Comparison of ENCODE assay signal across 9 cellular contexts in the genomic region with DNA sequence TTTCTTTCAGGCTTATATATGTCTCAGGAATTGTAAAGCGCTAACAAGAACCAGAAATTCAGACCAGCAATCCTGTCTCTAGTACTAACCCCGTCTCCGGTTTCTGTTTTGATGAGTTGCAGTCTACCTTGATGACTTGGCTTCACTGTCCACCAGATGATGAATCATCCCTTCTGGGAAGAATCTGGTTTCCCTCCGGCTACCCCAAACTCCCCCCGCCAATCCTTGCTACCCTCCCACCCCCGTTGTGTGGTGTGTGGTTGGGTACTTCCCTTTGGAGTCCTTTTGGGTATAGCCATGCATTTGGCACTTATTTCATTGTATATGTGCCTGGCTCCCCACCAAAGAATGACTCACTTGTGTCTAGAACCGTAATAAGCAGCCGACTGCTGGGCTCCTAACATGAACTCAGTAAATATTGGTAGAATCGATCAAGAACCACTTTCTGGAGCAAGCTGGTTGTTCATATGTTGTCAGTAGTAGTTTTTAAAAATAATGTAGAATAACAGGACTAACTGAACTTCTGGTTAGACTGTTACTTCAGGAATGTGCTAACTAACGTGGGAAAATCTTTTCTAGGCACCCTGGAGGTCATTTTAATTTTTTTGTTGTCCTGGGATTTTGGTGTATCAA. TPM values are rescaled to one million over a fixed set of nuclear protein-coding genes. Genes with fewer than 3 reads are reported as not detected.
DNase-seq lines count a peak whose midpoint lies in the region; ATAC-seq, FAIRE-seq and TF ChIP-seq lines count a peak whose summit lies in the region.
"Had no signal": no experiment of that assay in that cellular context is flagged by ENCODE, and none has a peak within 500 bp of the region (broad histone marks: within the 10 kb centered on the region; RNA-seq: fewer than 3 reads in every experiment).

No MANE protein-coding gene starts in this region.

- no peak for TF ChIP-seq CTCF in activated CD8-positive, alpha-beta T cell treated with anti-CD3 and anti-CD28 coated beads for 36 hours (IDR thresholded peaks at IDR 0.05)
- TF ChIP-seq CTCF in fibroblast of lung (conservative IDR thresholded peaks at IDR 0.05 in 1 of 2, IDR thresholded peaks at IDR 0.05 in 1 of 2; ENCODE audit: low read depth in 1 of 2, low read length in 2 of 2) (no peak), progenitor cell of endocrine pancreas (IDR thresholded peaks at IDR 0.05; ENCODE audit: unreplicated experiment) (no peak)

- CTCF ChIA-PET in activated CD8-positive, alpha-beta T cell treated with anti-CD3 and anti-CD28 coated beads for 36 hours (lab: Charles Lee): no interaction called here
- CTCF ChIA-PET in activated CD8-positive, alpha-beta T cell treated with anti-CD3 and anti-CD28 coated beads, Interleukin-2, amount 10 ng/mL, durations not matched to agents 7 days and 5 days (lab: Charles Lee): no interaction called here

- intact Hi-C loops in activated CD8-positive, alpha-beta T cell treated with anti-CD3 and anti-CD28 coated beads for 36 hours (cut with micrococcal nuclease): no loop called here

- H3K79me2 ChIP-seq in fibroblast of lung (ENCODE audit: control insufficient read depth, insufficient read depth, low read length): no peaks in the 10 kb centered on the region

- H3K4me2 ChIP-seq in fibroblast of lung (ENCODE audit: extremely low read depth, insufficient read depth, low read length): peak overlapping the region; percentile 33

- H3K9ac ChIP-seq in fibroblast of lung (ENCODE audit: insufficient read depth, low read length): no peak overlapping the region

- H3K27ac ChIP-seq in fibroblast of lung (ENCODE audit: insufficient read depth, low read length): peak overlapping the region; percentile 93
- H3K27ac ChIP-seq: neutrophil had no signal

- H4K20me1 ChIP-seq in fibroblast of lung (ENCODE audit: control insufficient read depth, extremely low read depth, insufficient read depth, low read length): no peaks in the 10 kb centered on the region

- ATAC-seq in activated CD8-positive, alpha-beta T cell treated with anti-CD3 and anti-CD28 coated beads for 36 hours: peak; percentile 69
- ATAC-seq in activated CD8-positive, alpha-beta T cell treated with anti-CD3 and anti-CD28 coated beads, Interleukin-2, amount 10 ng/mL, durations not matched to agents 7 days and 5 days: no peak
- peak; percentile 76 for ATAC-seq in stimulated activated naive CD8-positive, alpha-beta T cell treated with anti-CD3 and anti-CD28 coated beads, Interleukin-15, Interleukin-2, amounts not matched to agents 100 U/mL and 50 U/mL, for 24 hours
- ATAC-seq in GM21528 (IDR thresholded peaks at IDR 0.05; ENCODE audit: low FRiP score, unreplicated experiment): no peak

- H3K27me3 ChIP-seq in fibroblast of lung (ENCODE audit: control insufficient read depth, insufficient read depth, low read length): no peaks in the 10 kb centered on the region

- POLR2A ChIA-PET in activated CD8-positive, alpha-beta T cell treated with anti-CD3 and anti-CD28 coated beads for 36 hours (lab: Charles Lee): no interaction called here
- POLR2A ChIA-PET in activated CD8-positive, alpha-beta T cell treated with anti-CD3 and anti-CD28 coated beads, Interleukin-2, amount 10 ng/mL, durations not matched to agents 7 days and 5 days (lab: Charles Lee): no interaction called here

- no peaks in the 10 kb centered on the region for H3K4me1 Mint-ChIP-seq in activated CD8-positive, alpha-beta T cell treated with anti-CD3 and anti-CD28 coated beads for 36 hours (ENCODE audit: low read depth)
- no peaks in the 10 kb centered on the region for H3K4me1 Mint-ChIP-seq in activated CD8-positive, alpha-beta T cell treated with anti-CD3 and anti-CD28 coated beads, Interleukin-2, amount 10 ng/mL, durations not matched to agents 7 days and 5 days (ENCODE audit: low read depth)
- H3K4me1 Mint-ChIP-seq in progenitor cell of endocrine pancreas (ENCODE audit: low read depth): no peaks in the 10 kb centered on the region

- DNase-seq in activated CD8-positive, alpha-beta T cell treated with anti-CD3 and anti-CD28 coated beads for 36 hours: peak; percentile 41
- no peak for DNase-seq in activated CD8-positive, alpha-beta T cell treated with anti-CD3 and anti-CD28 coated beads, Interleukin-2, amount 10 ng/mL, durations not matched to agents 7 days and 5 days
- DNase-seq in RCC 7860 (ENCODE audit: low spot score): peak; percentile 99
- DNase-seq in fibroblast of lung (ENCODE audit: low read depth in 2 of 2): peak; percentile 96 to 99
- peak; percentile 32 for DNase-seq in stimulated activated naive CD8-positive, alpha-beta T cell treated with anti-CD3 and anti-CD28 coated beads, Interleukin-15, Interleukin-2, amounts not matched to agents 100 U/mL and 50 U/mL, for 24 hours
- DNase-seq in progenitor cell of endocrine pancreas (ENCODE audit: low spot score, unreplicated experiment): no peak
- DNase-seq in NCI-H1092 (lab: John Stamatoyannopoulos, UW): no peak

- peak; percentile 99 for FAIRE-seq in RCC 7860 (lab: Jason Lieb, UNC)

- H3K4me3 ChIP-seq in fibroblast of lung (replicated peaks in 1 of 4; ENCODE audit: control extremely low read depth in 1 of 4, insufficient read depth in 1 of 4, low read depth in 3 of 4, low read length in 4 of 4): no peak overlapping the region

- H3K36me3 Mint-ChIP-seq in activated CD8-positive, alpha-beta T cell treated with anti-CD3 and anti-CD28 coated beads for 36 hours (ENCODE audit: low read depth): no peaks in the 10 kb centered on the region
- no peaks in the 10 kb centered on the region for H3K36me3 Mint-ChIP-seq in activated CD8-positive, alpha-beta T cell treated with anti-CD3 and anti-CD28 coated beads, Interleukin-2, amount 10 ng/mL, durations not matched to agents 7 days and 5 days (ENCODE audit: low read depth)
- no peaks in the 10 kb centered on the region for H3K36me3 Mint-ChIP-seq in progenitor cell of endocrine pancreas (ENCODE audit: insufficient read depth)

- H3K9me3 Mint-ChIP-seq in activated CD8-positive, alpha-beta T cell treated with anti-CD3 and anti-CD28 coated beads for 36 hours: no peaks in the 10 kb centered on the region
- no peaks in the 10 kb centered on the region for H3K9me3 Mint-ChIP-seq in activated CD8-positive, alpha-beta T cell treated with anti-CD3 and anti-CD28 coated beads, Interleukin-2, amount 10 ng/mL, durations not matched to agents 7 days and 5 days (ENCODE audit: insufficient read depth)
- H3K9me3 Mint-ChIP-seq in progenitor cell of endocrine pancreas (ENCODE audit: low read depth): no peaks in the 10 kb centered on the region

- no peaks in the 10 kb centered on the region for H3K36me3 ChIP-seq in fibroblast of lung (ENCODE audit: control insufficient read depth, insufficient read depth, low read length)
- H3K36me3 ChIP-seq: neutrophil had no signal

- H3K4me3 Mint-ChIP-seq in activated CD8-positive, alpha-beta T cell treated with anti-CD3 and anti-CD28 coated beads for 36 hours: no peak overlapping the region
- H3K4me3 Mint-ChIP-seq in activated CD8-positive, alpha-beta T cell treated with anti-CD3 and anti-CD28 coated beads, Interleukin-2, amount 10 ng/mL, durations not matched to agents 7 days and 5 days: no peak overlapping the region
- no peak overlapping the region for H3K4me3 Mint-ChIP-seq in progenitor cell of endocrine pancreas (ENCODE audit: low read depth)

- no peak overlapping the region for H3K27ac Mint-ChIP-seq in activated CD8-positive, alpha-beta T cell treated with anti-CD3 and anti-CD28 coated beads for 36 hours
- no peak overlapping the region for H3K27ac Mint-ChIP-seq in activated CD8-positive, alpha-beta T cell treated with anti-CD3 and anti-CD28 coated beads, Interleukin-2, amount 10 ng/mL, durations not matched to agents 7 days and 5 days
- no peak overlapping the region for H3K27ac Mint-ChIP-seq in progenitor cell of endocrine pancreas

- no peak overlapping the region for H2AFZ ChIP-seq in fibroblast of lung (ENCODE audit: low read length)

- H3K27me3 Mint-ChIP-seq in activated CD8-positive, alpha-beta T cell treated with anti-CD3 and anti-CD28 coated beads for 36 hours: peaks cover 13% of the 10 kb centered on the region
- peaks cover 26% of the 10 kb centered on the region for H3K27me3 Mint-ChIP-seq in activated CD8-positive, alpha-beta T cell treated with anti-CD3 and anti-CD28 coated beads, Interleukin-2, amount 10 ng/mL, durations not matched to agents 7 days and 5 days (ENCODE audit: low read depth)
- peaks cover 47% of the 10 kb centered on the region for H3K27me3 Mint-ChIP-seq in progenitor cell of endocrine pancreas

- H3K4me1 ChIP-seq in fibroblast of lung (ENCODE audit: control insufficient read depth, extremely low read depth, insufficient read depth, low read length): peaks cover 43% of the 10 kb centered on the region

- H3K9me3 ChIP-seq in fibroblast of lung (ENCODE audit: control insufficient read depth, insufficient read depth, low read depth, low read length): no peaks in the 10 kb centered on the region
- H3K9me3 ChIP-seq: neutrophil had no signal

RNA-seq across cellular contexts. Expression of gene TGFBI, which starts 8.3 kb away (rescaled TPM):
- total RNA-seq in activated CD8-positive, alpha-beta T cell treated with anti-CD3 and anti-CD28 coated beads for 36 hours: not detected
- total RNA-seq in activated CD8-positive, alpha-beta T cell treated with anti-CD3 and anti-CD28 coated beads, Interleukin-2, amount 10 ng/mL, durations not matched to agents 7 days and 5 days: not detected
- total RNA-seq in fibroblast of lung: 270 and 398 TPM in 2 replicates
- 525 and 889 TPM in 2 replicates for polyA plus RNA-seq in fibroblast of lung
- polyA plus RNA-seq in fibroblast of lung (2012): 631 and 968 TPM in 2 replicates
- 379 and 787 TPM in 2 replicates for polyA minus RNA-seq in fibroblast of lung (ENCODE audit: low replicate concordance)
- 2.3 and 3.8 TPM in 2 replicates for total RNA-seq in progenitor cell of endocrine pancreas

Comparison
In these comparisons a context has a peak if more than half of its experiments do, and no peak if none do; other contexts are left out.
1. ATAC-seq: peak in activated CD8-positive, alpha-beta T cell treated with anti-CD3 and anti-CD28 coated beads for 36 hours (single experiment) and stimulated activated naive CD8-positive, alpha-beta T cell treated with anti-CD3 and anti-CD28 coated beads, Interleukin-15, Interleukin-2, amounts not matched to agents 100 U/mL and 50 U/mL, for 24 hours (single experiment); none in activated CD8-positive, alpha-beta T cell treated with anti-CD3 and anti-CD28 coated beads, Interleukin-2, amount 10 ng/mL, durations not matched to agents 7 days and 5 days (single experiment) and GM21528 (single experiment).
2. DNase-seq: peak in activated CD8-positive, alpha-beta T cell treated with anti-CD3 and anti-CD28 coated beads for 36 hours (single experiment), RCC 7860 (single experiment), fibroblast of lung (2 of 2) and stimulated activated naive CD8-positive, alpha-beta T cell treated with anti-CD3 and anti-CD28 coated beads, Interleukin-15, Interleukin-2, amounts not matched to agents 100 U/mL and 50 U/mL, for 24 hours (single experiment); none in activated CD8-positive, alpha-beta T cell treated with anti-CD3 and anti-CD28 coated beads, Interleukin-2, amount 10 ng/mL, durations not matched to agents 7 days and 5 days (single experiment), progenitor cell of endocrine pancreas (single experiment) and NCI-H1092 (single experiment).
3. RNA of gene TGFBI, which starts 8.3 kb away (total RNA-seq): 270 to 398 TPM in fibroblast of lung; 2.3 to 3.8 TPM in progenitor cell of endocrine pancreas, not detected in activated CD8-positive, alpha-beta T cell treated with anti-CD3 and anti-CD28 coated beads, Interleukin-2, amount 10 ng/mL, durations not matched to agents 7 days and 5 days and not detected in activated CD8-positive, alpha-beta T cell treated with anti-CD3 and anti-CD28 coated beads for 36 hours; every median in the first group is over 10 times any median in the second.